10 cellular contexts compared by ENCODE assay signal in the genomic region with DNA sequence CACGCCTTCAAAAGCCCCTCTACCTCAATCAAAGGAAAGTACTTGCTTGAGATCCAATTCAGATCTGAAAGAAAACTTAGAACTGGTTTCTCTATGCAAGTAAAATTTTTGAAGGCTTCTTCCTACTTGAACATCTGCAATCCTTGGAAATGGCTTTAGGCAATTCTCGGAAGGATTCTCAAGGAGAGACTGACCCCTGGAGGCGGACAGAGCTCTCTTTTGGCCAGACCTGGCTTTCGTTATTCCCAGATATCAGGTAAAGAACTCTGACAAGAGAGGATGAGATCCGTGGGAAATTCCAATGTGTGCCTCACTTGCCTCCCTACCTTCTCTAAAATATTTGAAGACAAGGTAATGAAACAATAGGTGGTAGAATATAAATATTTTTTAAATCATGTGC.
DNase-seq lines count a peak whose midpoint lies in the region; ATAC-seq, FAIRE-seq and TF ChIP-seq lines count a peak whose summit lies in the region.
"Had no signal": no experiment of that assay in that cellular context is flagged by ENCODE, and none has a peak within 500 bp of the region (broad histone marks: within the 10 kb centered on the region; RNA-seq: fewer than 3 reads in every experiment).

No MANE protein-coding gene starts in this region.

- H3K9me3 Mint-ChIP-seq in neural crest cell, result no peaks in the 10 kb centered on the region
- no peaks in the 10 kb centered on the region for H3K9me3 Mint-ChIP-seq in activated T-helper 2 cell treated with anti-CD3 and anti-CD28 coated beads, Interferon-gamma antibody, Interleukin-2, Interleukin-4, amounts not matched to agents 10 μg/mL and 5 μg/mL and 100 μg/mL, durations not matched to agents 14 hours and 24 hours and 36 hours
- peaks cover 0 to 16% (median 0%) of the 10 kb centered on the region in 11 donors for H3K9me3 Mint-ChIP-seq in naive thymus-derived CD4-positive, alpha-beta T cell

- no peak overlapping the region for H2BK20ac ChIP-seq in H1 (ENCODE audit: low read length)

- H4K20me1 ChIP-seq in H1 (replicated peaks in 1 of 2; ENCODE audit: control insufficient read depth in 1 of 2, insufficient read depth in 2 of 2, low read length in 2 of 2), result no peaks in the 10 kb centered on the region

- no peak overlapping the region for H2BK12ac ChIP-seq in H1 (ENCODE audit: low read depth, low read length)

- H3K36me3 Mint-ChIP-seq in neural crest cell (ENCODE audit: low read depth), result no peaks in the 10 kb centered on the region
- H3K36me3 Mint-ChIP-seq in activated T-helper 2 cell treated with anti-CD3 and anti-CD28 coated beads, Interferon-gamma antibody, Interleukin-2, Interleukin-4, amounts not matched to agents 10 μg/mL and 5 μg/mL and 100 μg/mL, durations not matched to agents 14 hours and 24 hours and 36 hours (ENCODE audit: low read depth), result no peaks in the 10 kb centered on the region
- H3K36me3 Mint-ChIP-seq in naive thymus-derived CD4-positive, alpha-beta T cell, result no peaks in the 10 kb centered on the region

- H3K14ac ChIP-seq in H1 (ENCODE audit: insufficient read length), result no peak overlapping the region

- peak; percentile 88 for FAIRE-seq in H1 (lab: Jason Lieb, UNC)
- FAIRE-seq: islet of Langerhans had no signal

- no peak overlapping the region for H3K27ac Mint-ChIP-seq in neural crest cell (ENCODE audit: unreplicated experiment)
- no peak overlapping the region for H3K27ac Mint-ChIP-seq in activated T-helper 2 cell treated with anti-CD3 and anti-CD28 coated beads, Interferon-gamma antibody, Interleukin-2, Interleukin-4, amounts not matched to agents 10 μg/mL and 5 μg/mL and 100 μg/mL, durations not matched to agents 14 hours and 24 hours and 36 hours
- H3K27ac Mint-ChIP-seq in naive thymus-derived CD4-positive, alpha-beta T cell, result no peak overlapping the region

- no peak overlapping the region for H4K8ac ChIP-seq in H1 (ENCODE audit: extremely low read depth, insufficient read depth, low read length)

- H2BK15ac ChIP-seq in H1 (ENCODE audit: low read length), result no peak overlapping the region

- peak; percentile 20 for TF ChIP-seq CTCF in NB4 (IDR thresholded peaks at IDR 0.05; ENCODE audit: low read depth, low read length)
- TF ChIP-seq CTCF in H1 (IDR thresholded peaks at IDR 0.05; ENCODE audit: control extremely low read depth in 1 of 3, insufficient read depth in 1 of 3, low read depth in 1 of 3, low read length in 3 of 3), result peak; percentile 52 to 76 (median 75)
- peak; percentile 59 for TF ChIP-seq CTCF in neural crest cell (conservative IDR thresholded peaks at IDR 0.05)

- H3K4me2 ChIP-seq in H1 (ENCODE audit: insufficient read depth in 1 of 2, low read depth in 2 of 2, low read length in 2 of 2), result no peak overlapping the region

- no peak overlapping the region for H3K4me3 Mint-ChIP-seq in neural crest cell
- no peak overlapping the region for H3K4me3 Mint-ChIP-seq in activated T-helper 2 cell treated with anti-CD3 and anti-CD28 coated beads, Interferon-gamma antibody, Interleukin-2, Interleukin-4, amounts not matched to agents 10 μg/mL and 5 μg/mL and 100 μg/mL, durations not matched to agents 14 hours and 24 hours and 36 hours (ENCODE audit: low read depth)
- no peak overlapping the region for H3K4me3 Mint-ChIP-seq in naive thymus-derived CD4-positive, alpha-beta T cell

- no peaks in the 10 kb centered on the region for H3K4me1 Mint-ChIP-seq in neural crest cell
- no peaks in the 10 kb centered on the region for H3K4me1 Mint-ChIP-seq in activated T-helper 2 cell treated with anti-CD3 and anti-CD28 coated beads, Interferon-gamma antibody, Interleukin-2, Interleukin-4, amounts not matched to agents 10 μg/mL and 5 μg/mL and 100 μg/mL, durations not matched to agents 14 hours and 24 hours and 36 hours (ENCODE audit: low read depth)
- H3K4me1 Mint-ChIP-seq in naive thymus-derived CD4-positive, alpha-beta T cell, result no peaks in the 10 kb centered on the region

- H3K9me3 ChIP-seq in H1 (ENCODE audit: insufficient read depth in 2 of 2, low read depth in 1 of 2, low read length in 1 of 2), result no peaks in the 10 kb centered on the region
- no peaks in the 10 kb centered on the region for H3K9me3 ChIP-seq in naive thymus-derived CD4-positive, alpha-beta T cell (ENCODE audit: control insufficient read depth in 2 of 3, low read length in 3 of 3)

- H4K91ac ChIP-seq in H1 (replicated peaks; ENCODE audit: insufficient read length, low read length), result no peak overlapping the region

- no peak overlapping the region for H3K4ac ChIP-seq in H1 (replicated peaks; ENCODE audit: insufficient read length, low read depth, low read length)

- H3K18ac ChIP-seq in H1 (ENCODE audit: extremely low read depth, low read length), result no peak overlapping the region

- peaks cover 0 to 1% (median 0%) of the 10 kb centered on the region in 4 experiments; a peak in 1 of 7 replicates for H3K27me3 ChIP-seq in H1 (replicated peaks in 1 of 4; ENCODE audit: control insufficient read depth in 3 of 4, extremely low read depth in 1 of 4, insufficient read depth in 3 of 4, low read length in 3 of 4)
- H3K27me3 ChIP-seq in naive thymus-derived CD4-positive, alpha-beta T cell (ENCODE audit: control insufficient read depth in 2 of 2, insufficient read depth in 2 of 2, low read length in 2 of 2), result no peaks in the 10 kb centered on the region

- no peak overlapping the region for H3K9ac ChIP-seq in H1 (replicated peaks in 1 of 4; ENCODE audit: extremely low read depth in 1 of 4, low read depth in 3 of 4, low read length in 3 of 4)

- no peak for ATAC-seq in HG03108 (IDR thresholded peaks at IDR 0.05; ENCODE audit: unreplicated experiment)
- ATAC-seq in GM19351 (IDR thresholded peaks at IDR 0.05; ENCODE audit: unreplicated experiment), result no peak
- ATAC-seq in naive thymus-derived CD4-positive, alpha-beta T cell, result no peak

- no peak overlapping the region for H4K5ac ChIP-seq in H1 (ENCODE audit: insufficient read length, low read depth, low read length)

- TF ChIP-seq POLR2A in NB4 (IDR thresholded peaks at IDR 0.05; ENCODE audit: extremely low read depth, insufficient read length) (no peak), H1 (IDR thresholded peaks at IDR 0.05; ENCODE audit: control extremely low read depth in 1 of 2, low read depth in 2 of 2, low read length in 2 of 2) (no peak)

- TF ChIP-seq RAD21 in H1 (IDR thresholded peaks at IDR 0.05 in 1 of 2, conservative IDR thresholded peaks at IDR 0.05 in 1 of 2; ENCODE audit: low read depth in 2 of 2, low read length in 2 of 2), result peak; percentile 93 to 94

- H3K4me3 ChIP-seq in NB4 (ENCODE audit: low read depth, low read length), result no peak overlapping the region
- H3K4me3 ChIP-seq in H1 (ENCODE audit: extremely low read depth in 1 of 4, insufficient read depth in 2 of 4, low read depth in 3 of 4, low read length in 4 of 4), result no peak overlapping the region
- no peak overlapping the region for H3K4me3 ChIP-seq in naive thymus-derived CD4-positive, alpha-beta T cell (ENCODE audit: low read length)

- H3K56ac ChIP-seq in H1 (replicated peaks; ENCODE audit: insufficient read length, low read depth, low read length), result no peak overlapping the region

- TF ChIP-seq EP300 in H1 (IDR thresholded peaks at IDR 0.05; ENCODE audit: borderline replicate concordance in 1 of 2, low read depth in 2 of 2, low read length in 2 of 2), result no peak

- DNase-seq in DMS53 treated with DMSO at 0.1 percent for 48 hours (lab: John Stamatoyannopoulos, UW; ENCODE audit: unreplicated experiment), result peak; percentile 0
- peak; percentile 6 for DNase-seq in NB4 (ENCODE audit: low read depth)
- peak; percentile 38 to 63 for DNase-seq in H1 (ENCODE audit: low read depth in 1 of 2, low spot score in 2 of 2)
- DNase-seq in neural crest cell (ENCODE audit: low read depth, low spot score), result peak; percentile 20
- no peak for DNase-seq in activated T-helper 2 cell treated with anti-CD3 and anti-CD28 coated beads, Interferon-gamma antibody, Interleukin-2, Interleukin-4, amounts not matched to agents 10 μg/mL and 5 μg/mL and 100 μg/mL, durations not matched to agents 14 hours and 24 hours and 36 hours (ENCODE audit: low spot score)
- DNase-seq in naive thymus-derived CD4-positive, alpha-beta T cell, result no peak
- DNase-seq: activated T-cell treated with anti-CD3 and anti-CD28 coated beads, Interleukin-2, amount 50 U/mL, for 48 hours had no signal

- POLR2A ChIA-PET in H1 (lab: Charles Lee; ENCODE audit: partially characterized antibody), result no interaction called here
- POLR2A ChIA-PET in naive thymus-derived CD4-positive, alpha-beta T cell (lab: Charles Lee), result no interaction called here

- intact Hi-C loops in activated T-helper 2 cell treated with anti-CD3 and anti-CD28 coated beads, Interferon-gamma antibody, Interleukin-2, Interleukin-4, amounts not matched to agents 10 μg/mL and 5 μg/mL and 100 μg/mL, durations not matched to agents 14 hours and 24 hours and 36 hours (cut with micrococcal nuclease), result no loop called here
- intact Hi-C loops in naive thymus-derived CD4-positive, alpha-beta T cell (cut with micrococcal nuclease), result no loop called here

- H2BK120ac ChIP-seq in H1 (replicated peaks; ENCODE audit: low read depth, low read length), result no peak overlapping the region

- no peak overlapping the region for H3K27ac ChIP-seq in H1 (ENCODE audit: low read depth, low read length)
- H3K27ac ChIP-seq in naive thymus-derived CD4-positive, alpha-beta T cell (ENCODE audit: low read depth, low read length), result no peak overlapping the region

- no peak overlapping the region for H2AFZ ChIP-seq in H1 (ENCODE audit: low read length)

- CTCF ChIA-PET in H1 (lab: Charles Lee; ENCODE audit: partially characterized antibody), result interaction anchor here (0.5 to 1.5 kb wide), 11 partner anchors 9 to 472 kb away, joined by 3 to 7 read pairs (median 3); no protein-coding TSS in a partner anchor
- CTCF ChIA-PET in naive thymus-derived CD4-positive, alpha-beta T cell (lab: Charles Lee), result no interaction called here

- no peak overlapping the region for H2AK5ac ChIP-seq in H1 (ENCODE audit: low read depth, low read length)

- H3K23me2 ChIP-seq in H1 (ENCODE audit: low read depth, low read length), result no peaks in the 10 kb centered on the region

- no peaks in the 10 kb centered on the region for H3K4me1 ChIP-seq in H1 (replicated peaks in 1 of 4; ENCODE audit: control insufficient read depth in 3 of 4, insufficient read depth in 4 of 4, low read length in 3 of 4)
- no peaks in the 10 kb centered on the region for H3K4me1 ChIP-seq in naive thymus-derived CD4-positive, alpha-beta T cell (ENCODE audit: control insufficient read depth in 2 of 2, insufficient read depth in 2 of 2, low read length in 2 of 2)

- peaks cover 8% of the 10 kb centered on the region for H3K27me3 Mint-ChIP-seq in neural crest cell (ENCODE audit: low read depth)
- H3K27me3 Mint-ChIP-seq in activated T-helper 2 cell treated with anti-CD3 and anti-CD28 coated beads, Interferon-gamma antibody, Interleukin-2, Interleukin-4, amounts not matched to agents 10 μg/mL and 5 μg/mL and 100 μg/mL, durations not matched to agents 14 hours and 24 hours and 36 hours (ENCODE audit: low read depth), result no peaks in the 10 kb centered on the region
- no peaks in the 10 kb centered on the region for H3K27me3 Mint-ChIP-seq in naive thymus-derived CD4-positive, alpha-beta T cell

- H3K23ac ChIP-seq in H1 (ENCODE audit: insufficient read length), result no peak overlapping the region

- WGBS in H1 (ENCODE audit: extremely low coverage in 1 of 2, insufficient coverage in 1 of 2, insufficient read length in 1 of 2, insufficient replicate concordance in 2 of 2, low coverage in 1 of 2, low lambda C conversion rate in 2 of 2, missing lambda C conversion rate in 1 of 2), 2 experiments, result 29% methylated on average over 5 of the region's 5 CpGs; no CpG with 5 or more reads in 1 of the 2 experiments

- no peaks in the 10 kb centered on the region for H3K79me2 ChIP-seq in H1 (ENCODE audit: control insufficient read depth in 1 of 2, insufficient read depth in 2 of 2, low read length in 2 of 2)

- H3K36me3 ChIP-seq in H1 (ENCODE audit: control insufficient read depth in 2 of 4, insufficient read depth in 4 of 4, low read length in 3 of 4), result no peaks in the 10 kb centered on the region
- no peaks in the 10 kb centered on the region for H3K36me3 ChIP-seq in naive thymus-derived CD4-positive, alpha-beta T cell (ENCODE audit: control insufficient read depth in 2 of 3, insufficient read depth in 3 of 3, low read length in 3 of 3)

- no peak overlapping the region for H2BK5ac ChIP-seq in H1 (ENCODE audit: low read depth, low read length)

- no peaks in the 10 kb centered on the region for H3K79me1 ChIP-seq in H1 (ENCODE audit: low read depth, low read length)

Comparison
In these comparisons a context has a peak if more than half of its experiments do, and no peak if none do; other contexts are left out.
1. DNase-seq: peak in DMS53 treated with DMSO at 0.1 percent for 48 hours (single experiment), NB4 (single experiment), H1 (2 of 2) and neural crest cell (single experiment); none in activated T-helper 2 cell treated with anti-CD3 and anti-CD28 coated beads, Interferon-gamma antibody, Interleukin-2, Interleukin-4, amounts not matched to agents 10 μg/mL and 5 μg/mL and 100 μg/mL, durations not matched to agents 14 hours and 24 hours and 36 hours (single experiment) and naive thymus-derived CD4-positive, alpha-beta T cell (0 of 9).
2. CTCF ChIP-seq: peak in every context shown above with its lines; median percentile 75 in H1; 59 in neural crest cell; 20 in NB4.